14 cellular contexts compared by ENCODE assay signal in the genomic region with DNA sequence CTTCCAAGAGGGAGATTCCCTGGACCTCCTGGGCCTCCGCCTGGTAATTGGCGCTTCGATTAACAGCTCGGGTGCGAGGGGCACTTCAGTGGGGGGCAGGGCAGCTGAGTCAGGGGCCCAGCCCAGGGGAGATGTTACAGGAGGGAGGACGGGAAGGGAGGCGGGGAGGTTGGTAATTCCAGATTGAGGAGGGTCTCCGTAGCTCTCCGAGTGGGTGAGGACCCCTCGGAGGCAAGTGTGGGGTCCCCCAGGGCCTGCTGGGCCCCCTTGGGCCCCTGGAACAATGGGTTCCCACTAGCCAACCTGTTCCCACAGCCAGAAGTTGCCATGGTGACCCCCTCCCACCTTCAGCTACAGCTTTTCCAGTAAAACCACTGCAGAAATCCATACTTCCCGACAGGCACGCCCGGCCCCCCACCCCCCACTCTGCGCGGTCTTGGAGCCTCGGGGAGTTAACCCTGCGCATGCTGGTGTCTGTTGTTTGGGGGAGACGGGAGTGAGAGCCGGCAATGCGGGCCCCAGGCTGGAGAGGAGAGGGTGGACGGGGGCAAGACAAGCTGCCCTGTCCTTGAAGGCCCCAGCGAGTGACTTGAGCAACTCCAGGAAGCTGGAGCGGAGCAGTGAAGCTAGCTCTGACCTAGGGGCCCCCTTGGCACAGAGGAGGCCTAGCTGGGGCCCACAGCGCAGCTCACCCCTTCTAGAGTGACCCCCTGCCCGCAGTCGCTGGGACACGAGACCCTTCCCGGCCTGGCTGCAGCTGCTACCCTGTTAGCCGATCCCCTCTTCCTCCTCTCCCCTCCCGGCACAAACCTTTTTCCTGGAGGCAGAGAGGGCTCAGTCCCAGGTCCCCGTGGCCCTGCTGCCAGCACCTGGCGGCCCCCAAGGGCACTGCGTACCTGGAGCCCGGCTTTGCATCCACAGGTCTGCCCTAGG. TPM values are rescaled to one million over a fixed set of nuclear protein-coding genes. Genes with fewer than 3 reads are reported as not detected.
A peak's percentile ranks its signal among the peaks of the same experiment; 100 is the strongest.
DNase-seq lines count a peak whose midpoint lies in the region; ATAC-seq, FAIRE-seq and TF ChIP-seq lines count a peak whose summit lies in the region.
"Had no signal": no experiment of that assay in that cellular context is flagged by ENCODE, and none has a peak within 500 bp of the region (broad histone marks: within the 10 kb centered on the region; RNA-seq: fewer than 3 reads in every experiment).

No MANE protein-coding gene starts in this region.

- no peaks in the 10 kb centered on the region for H3K9me3 Mint-ChIP-seq in natural killer cell treated with Interleukin-12 subunit alpha and Interleukin-12 subunit beta and Interleukin-15 and Interleukin-18, amount 100 ng/mL, for 72 hours
- H3K9me3 Mint-ChIP-seq in natural killer cell = no peaks in the 10 kb centered on the region
- H3K9me3 Mint-ChIP-seq: naive thymus-derived CD8-positive, alpha-beta T cell; stimulated activated naive CD8-positive, alpha-beta T cell treated with anti-CD3 and anti-CD28 coated beads, Interleukin-15, amount 100 ng/mL, for 72 hours had no signal

- intact Hi-C loops in natural killer cell (cut with micrococcal nuclease) (no loop called here), K562 (cut with micrococcal nuclease) (no loop called here), lower lobe of right lung (cut with DNase I) (no loop called here)

- TF ChIP-seq EP300 in K562 (IDR thresholded peaks at IDR 0.05; ENCODE audit: low read length) = no peak

- H3K27ac Mint-ChIP-seq in natural killer cell treated with Interleukin-12 subunit alpha and Interleukin-12 subunit beta and Interleukin-15 and Interleukin-18, amount 100 ng/mL, for 72 hours = no peak overlapping the region
- H3K27ac Mint-ChIP-seq in natural killer cell = no peak overlapping the region

- H3K36me3 ChIP-seq in K562 (ENCODE audit: control insufficient read depth, insufficient read depth, low read length) (peaks cover 6% of the 10 kb centered on the region; the same call in 2 of the 3 replicates), lower lobe of right lung (no peaks in the 10 kb centered on the region)
- H3K36me3 ChIP-seq: BLaER1 treated with 17β-estradiol and CSF1 and Interleukin-3, amounts not matched to agents 10 nM and 100 nM had no signal

- no peak for TF ChIP-seq POLR2A in K562 (conservative IDR thresholded peaks at IDR 0.05)

- POLR2A ChIA-PET in K562 (lab: Yijun Ruan, JAX) = interaction anchor here (0.6 to 1.5 kb wide), 7 partner anchors 9 to 118 kb away, joined by 3 to 5 read pairs (median 4); a partner anchor contains a TSS

- H3K36me3 Mint-ChIP-seq in natural killer cell treated with Interleukin-12 subunit alpha and Interleukin-12 subunit beta and Interleukin-15 and Interleukin-18, amount 100 ng/mL, for 72 hours = no peaks in the 10 kb centered on the region
- H3K36me3 Mint-ChIP-seq in natural killer cell = no peaks in the 10 kb centered on the region
- H3K36me3 Mint-ChIP-seq: naive thymus-derived CD8-positive, alpha-beta T cell had no signal

- no peak for TF ChIP-seq RAD21 in K562 (CRISPR knock-in tag; conservative IDR thresholded peaks at IDR 0.05 in 1 of 2, IDR thresholded peaks at IDR 0.05 in 1 of 2)

- no peak for FAIRE-seq in K562 (lab: Jason Lieb, UNC)

- H2AFZ ChIP-seq in K562 (ENCODE audit: low read depth, low read length) = no peak overlapping the region

- H3K4me1 Mint-ChIP-seq in natural killer cell treated with Interleukin-12 subunit alpha and Interleukin-12 subunit beta and Interleukin-15 and Interleukin-18, amount 100 ng/mL, for 72 hours (ENCODE audit: low read depth in 2 of 2) = peaks cover 0 to 4% of the 10 kb centered on the region in 2 donors
- peaks cover 0 to 5% of the 10 kb centered on the region in 2 donors for H3K4me1 Mint-ChIP-seq in natural killer cell

- peaks cover 8% of the 10 kb centered on the region; the same call in 1 of the 3 replicates for H3K79me2 ChIP-seq in K562 (ENCODE audit: control insufficient read depth, insufficient read depth, low read length)

- no peaks in the 10 kb centered on the region for H3K9me1 ChIP-seq in K562 (ENCODE audit: control insufficient read depth, insufficient read depth, low read length)

- no peaks in the 10 kb centered on the region for H3K27me3 ChIP-seq in K562 (ENCODE audit: control insufficient read depth in 2 of 2, insufficient read depth in 2 of 2, low read length in 2 of 2)
- H3K27me3 ChIP-seq in lower lobe of right lung (ENCODE audit: low read depth) = no peaks in the 10 kb centered on the region

- H3K27me3 Mint-ChIP-seq in natural killer cell treated with Interleukin-12 subunit alpha and Interleukin-12 subunit beta and Interleukin-15 and Interleukin-18, amount 100 ng/mL, for 72 hours = peaks cover 0 to 6% of the 10 kb centered on the region in 2 donors
- peaks cover 0 to 12% of the 10 kb centered on the region in 2 donors for H3K27me3 Mint-ChIP-seq in natural killer cell (ENCODE audit: low read depth in 2 of 2)
- H3K27me3 Mint-ChIP-seq: naive thymus-derived CD8-positive, alpha-beta T cell had no signal

- no peak for ATAC-seq in natural killer cell treated with Interleukin-12 subunit alpha and Interleukin-12 subunit beta and Interleukin-15 and Interleukin-18, amount 100 ng/mL, for 72 hours
- ATAC-seq in natural killer cell = no peak
- no peak for ATAC-seq in K562
- ATAC-seq in lower lobe of right lung = peak; percentile 10 to 27
- ATAC-seq in HG03469 (IDR thresholded peaks at IDR 0.05; ENCODE audit: unreplicated experiment) = no peak
- ATAC-seq: naive thymus-derived CD8-positive, alpha-beta T cell; stimulated activated naive CD8-positive, alpha-beta T cell treated with anti-CD3 and anti-CD28 coated beads, Interleukin-15, amount 100 ng/mL, for 72 hours had no signal

- H3K9ac ChIP-seq in K562 (ENCODE audit: insufficient read depth in 1 of 2, low read depth in 2 of 2, low read length in 2 of 2) = peak overlapping the region; percentile 22 to 86; a peak in 3 of 4 replicates
- H3K9ac ChIP-seq: BLaER1 treated with 17β-estradiol and CSF1 and Interleukin-3, amounts not matched to agents 10 nM and 100 nM had no signal

- 59% methylated on average over 28 of the region's 34 CpGs for WGBS in K562 (ENCODE audit: insufficient coverage, low coverage, missing lambda C conversion rate)

- no peak for TF ChIP-seq CTCF in natural killer cell (IDR thresholded peaks at IDR 0.05)
- TF ChIP-seq CTCF in K562 (IDR thresholded peaks at IDR 0.05 in 2 of 3, conservative IDR thresholded peaks at IDR 0.05 in 1 of 3; ENCODE audit: insufficient read depth in 2 of 3, low read depth in 1 of 3, low read length in 3 of 3) = no peak
- TF ChIP-seq CTCF in lower lobe of right lung (IDR thresholded peaks at IDR 0.05) = no peak

- H3K4me1 ChIP-seq in K562 (replicated peaks in 1 of 2; ENCODE audit: control insufficient read depth in 2 of 2, insufficient read depth in 2 of 2, low read length in 2 of 2) (peaks cover 77 to 79% of the 10 kb centered on the region in 2 experiments), lower lobe of right lung (peaks cover 62% of the 10 kb centered on the region)

- CTCF ChIA-PET in K562 (lab: Yijun Ruan, JAX; ENCODE audit: low intra/inter-chr PET ratio) = no interaction called here

- no TSS peak for BruUV-seq in K562 (replicated peaks; lab: Mats Ljungman, UMichigan)

- peaks cover 6% of the 10 kb centered on the region for H3K9me3 ChIP-seq in K562 (replicated peaks; ENCODE audit: control insufficient read depth, insufficient read depth, low read depth, low read length)
- H3K9me3 ChIP-seq in lower lobe of right lung = no peaks in the 10 kb centered on the region
- H3K9me3 ChIP-seq: BLaER1 treated with 17β-estradiol and CSF1 and Interleukin-3, amounts not matched to agents 10 nM and 100 nM had no signal

- H3K4me3 Mint-ChIP-seq in natural killer cell treated with Interleukin-12 subunit alpha and Interleukin-12 subunit beta and Interleukin-15 and Interleukin-18, amount 100 ng/mL, for 72 hours = no peak overlapping the region
- no peak overlapping the region for H3K4me3 Mint-ChIP-seq in natural killer cell
- H3K4me3 Mint-ChIP-seq: stimulated activated naive CD8-positive, alpha-beta T cell treated with anti-CD3 and anti-CD28 coated beads, Interleukin-15, amount 100 ng/mL, for 72 hours had no signal

- no peak overlapping the region; the same call in 1 of the 2 replicates for H3K4me2 ChIP-seq in K562 (ENCODE audit: insufficient read depth, low read length)
- H3K4me2 ChIP-seq: BLaER1 treated with 17β-estradiol and CSF1 and Interleukin-3, amounts not matched to agents 10 nM and 100 nM had no signal

- no peak overlapping the region for H3K4me3 ChIP-seq in K562
- no peak overlapping the region for H3K4me3 ChIP-seq in lower lobe of right lung
- H3K4me3 ChIP-seq: BLaER1 treated with 17β-estradiol and CSF1 and Interleukin-3, amounts not matched to agents 10 nM and 100 nM had no signal

- DNase-seq in natural killer cell treated with Interleukin-12 subunit alpha and Interleukin-12 subunit beta and Interleukin-15 and Interleukin-18, amount 100 ng/mL, for 72 hours (ENCODE audit: low spot score) = peak; percentile 47
- no peak for DNase-seq in natural killer cell
- DNase-seq in K562 (ENCODE audit: extremely low read depth in 1 of 4, low spot score in 3 of 4) = no peak
- DNase-seq in lower lobe of right lung = no peak
- DNase-seq in AML-193 (lab: John Stamatoyannopoulos, UW) = no peak
- DNase-seq in NCI-H2029 treated with DMSO at 0.1 percent for 48 hours (lab: John Stamatoyannopoulos, UW) = no peak
- no peak for DNase-seq in stimulated activated CD4-positive, alpha-beta T cell treated with anti-CD3 and anti-CD28 coated beads, Interleukin-2, amount 100 ng/mL, for 48 hours
- DNase-seq: activated CD4-positive, alpha-beta T cell treated with anti-CD3 and anti-CD28 coated beads, Interleukin-2, amount 50 U/mL, for 48 hours; effector memory CD4-positive, alpha-beta T cell; stimulated activated CD4-positive, alpha-beta T cell treated with anti-CD3 and anti-CD28 coated beads, Interleukin-2, amount 100 ng/mL, for 24 hours; stimulated activated naive CD8-positive, alpha-beta T cell treated with anti-CD3 and anti-CD28 coated beads, Interleukin-15, amount 100 ng/mL, for 72 hours had no signal

- in situ Hi-C loops in K562 (cut with MboI) = no loop called here

- no peaks in the 10 kb centered on the region for H4K20me1 ChIP-seq in K562 (replicated peaks; ENCODE audit: control insufficient read depth, insufficient read depth, low read length)
- H4K20me1 ChIP-seq: BLaER1 treated with 17β-estradiol and CSF1 and Interleukin-3, amounts not matched to agents 10 nM and 100 nM had no signal

- peak overlapping the region; percentile 19; the same call in 1 of the 3 replicates for H3K27ac ChIP-seq in K562 (ENCODE audit: extremely low read depth, low read depth, low read length)
- peak overlapping the region; percentile 18 for H3K27ac ChIP-seq in lower lobe of right lung
- H3K27ac ChIP-seq: BLaER1 treated with 17β-estradiol and CSF1 and Interleukin-3, amounts not matched to agents 10 nM and 100 nM had no signal

RNA-seq across cellular contexts. Expression of a gene that starts 37.8 kb away (rescaled TPM):
- not detected for total RNA-seq in natural killer cell treated with Interleukin-12 subunit alpha and Interleukin-12 subunit beta and Interleukin-15 and Interleukin-18, amount 100 ng/mL, for 72 hours
- total RNA-seq in natural killer cell (not detected), K562 (2014; rRNA removed) (not detected in 2 replicates), K562 (2014; rRNA removed; fragmentation: Illumina TruSeq; extraction: Trizol) (not detected in 2 replicates), K562 (2015; rRNA removed; fragmentation: Illumina TruSeq; extraction: Trizol) (not detected in 2 replicates), K562 (2021) (not detected in 2 replicates), lower lobe of right lung (not detected)
- not detected in 2 replicates for total RNA-seq in K562 (2011; cell fraction: chromatin; rRNA removed; ENCODE audit: low replicate concordance)
- 0.17 TPM in 1 of 2 replicates, not detected in the other for total RNA-seq in K562 (2011; cell fraction: nucleolus; rRNA removed)
- not detected in 2 replicates for total RNA-seq in K562 (2011; cell fraction: nucleoplasm; rRNA removed)
- polyA plus RNA-seq in K562 (2011; rRNA removed) (not detected in 2 replicates), K562 (2014; fragmentation: Illumina TruSeq; extraction: Trizol) (not detected in 2 replicates), K562 (2014; fragmentation: Nextera tagmentation; extraction: Ambion mirVana) (not detected), K562 (2014; rRNA removed) (not detected in 2 replicates)
- polyA plus RNA-seq in K562 (2011; cell fraction: cytosol; rRNA removed) = not detected in 2 replicates
- polyA plus RNA-seq in K562 (2011; cell fraction: nucleus; rRNA removed) = not detected in 2 replicates
- polyA plus RNA-seq in K562 (2012) = not detected in 2 replicates
- polyA minus RNA-seq in K562 (2011; rRNA and poly(A)+ RNA removed) = not detected in 2 replicates
- not detected in 2 replicates for polyA minus RNA-seq in K562 (2011; cell fraction: cytosol; rRNA and poly(A)+ RNA removed)
- not detected in 2 replicates for polyA minus RNA-seq in K562 (2011; cell fraction: nucleus; rRNA and poly(A)+ RNA removed)
- total RNA-seq: naive thymus-derived CD8-positive, alpha-beta T cell had no signal
- polyA plus RNA-seq: naive thymus-derived CD8-positive, alpha-beta T cell had no signal

RNA-seq across cellular contexts. Expression of a gene that starts 55.2 kb away (rescaled TPM):
- 100 to 1,000 TPM in 1 of 2 donors, 10 to 100 TPM in 1; 42.4 to 100 TPM for total RNA-seq in natural killer cell treated with Interleukin-12 subunit alpha and Interleukin-12 subunit beta and Interleukin-15 and Interleukin-18, amount 100 ng/mL, for 72 hours
- 1 to 10 TPM in 2 of 3 donors, under 1 TPM in 1; 0.73 to 1.9 (median 1.2) TPM for total RNA-seq in natural killer cell
- 88.6 and 104 TPM in 2 replicates for total RNA-seq in K562 (2011; cell fraction: chromatin; rRNA removed; ENCODE audit: low replicate concordance)
- 92.8 and 99.1 TPM in 2 replicates for total RNA-seq in K562 (2011; cell fraction: nucleolus; rRNA removed)
- total RNA-seq in K562 (2011; cell fraction: nucleoplasm; rRNA removed) = 114 and 121 TPM in 2 replicates
- 114 and 140 TPM in 2 replicates for total RNA-seq in K562 (2014; rRNA removed)
- total RNA-seq in K562 (2014; rRNA removed; fragmentation: Illumina TruSeq; extraction: Trizol) = 79.1 and 79.9 TPM in 2 replicates
- 101 and 106 TPM in 2 replicates for total RNA-seq in K562 (2015; rRNA removed; fragmentation: Illumina TruSeq; extraction: Trizol)
- 101 and 104 TPM in 2 replicates for total RNA-seq in K562 (2021)
- polyA plus RNA-seq in K562 (2011; rRNA removed) = 61.4 and 64.4 TPM in 2 replicates
- polyA plus RNA-seq in K562 (2011; cell fraction: cytosol; rRNA removed) = 55.7 and 67.4 TPM in 2 replicates
- polyA plus RNA-seq in K562 (2011; cell fraction: nucleus; rRNA removed) = 37.3 and 40.7 TPM in 2 replicates
- polyA plus RNA-seq in K562 (2012) = 67.7 and 78.4 TPM in 2 replicates
- 74.6 and 88.8 TPM in 2 replicates for polyA plus RNA-seq in K562 (2014; fragmentation: Illumina TruSeq; extraction: Trizol)
- polyA plus RNA-seq in K562 (2014; fragmentation: Nextera tagmentation; extraction: Ambion mirVana) = 100 to 1,000 TPM in 1 of 2 experiments, 10 to 100 TPM in 1; 98.2 to 107 TPM
- 127 and 155 TPM in 2 replicates for polyA plus RNA-seq in K562 (2014; rRNA removed)
- polyA minus RNA-seq in K562 (2011; rRNA and poly(A)+ RNA removed) = 83.8 and 87.5 TPM in 2 replicates
- 34.3 and 38.4 TPM in 2 replicates for polyA minus RNA-seq in K562 (2011; cell fraction: cytosol; rRNA and poly(A)+ RNA removed)
- polyA minus RNA-seq in K562 (2011; cell fraction: nucleus; rRNA and poly(A)+ RNA removed) = 36.9 and 58.9 TPM in 2 replicates
- total RNA-seq in lower lobe of right lung = 1.8 TPM
- polyA plus RNA-seq: naive thymus-derived CD8-positive, alpha-beta T cell had no signal

Comparison
In these comparisons a context has a peak if more than half of its experiments do, and no peak if none do; other contexts are left out.
1. RNA of a gene that starts 55.2 kb away (total RNA-seq): 79.1 to 140 TPM in K562 and 42.4 to 100 TPM in natural killer cell treated with Interleukin-12 subunit alpha and Interleukin-12 subunit beta and Interleukin-15 and Interleukin-18, amount 100 ng/mL, for 72 hours; 1.8 TPM in lower lobe of right lung (single experiment) and 0.73 to 1.9 TPM in natural killer cell; every median in the first group is over 10 times any median in the second.
2. ATAC-seq: peak in lower lobe of right lung (2 of 2); none in natural killer cell treated with Interleukin-12 subunit alpha and Interleukin-12 subunit beta and Interleukin-15 and Interleukin-18, amount 100 ng/mL, for 72 hours (0 of 2), natural killer cell (0 of 3), K562 (single experiment) and HG03469 (single experiment).